Comparison of ENCODE assay signal across 8 cellular contexts in the genomic region with DNA sequence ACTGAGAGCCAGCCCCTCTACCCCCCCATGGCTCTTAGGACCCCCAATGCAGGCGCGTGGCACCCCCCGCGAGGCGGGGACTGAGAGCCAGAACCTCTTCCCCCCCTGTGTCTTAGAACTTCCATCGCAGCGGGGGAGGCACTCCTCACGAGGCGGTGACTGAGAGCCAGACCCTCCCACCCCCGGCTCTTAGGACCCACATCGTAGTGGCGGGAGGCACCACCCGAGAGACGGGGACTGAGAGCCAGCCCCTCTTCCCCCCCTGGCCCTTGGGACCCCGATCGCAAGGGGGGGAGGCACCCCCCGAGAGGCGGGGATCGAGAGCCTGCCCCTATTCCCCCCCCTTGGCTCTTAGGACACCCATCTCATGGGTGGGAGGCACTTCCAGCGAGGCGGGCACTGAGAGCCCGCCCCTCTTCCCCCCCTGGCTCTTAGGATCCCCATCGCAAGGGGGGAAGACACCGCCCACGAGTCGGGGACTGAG. TPM values are rescaled to one million over a fixed set of nuclear protein-coding genes. Genes with fewer than 3 reads are reported as not detected.
DNase-seq lines count a peak whose midpoint lies in the region; ATAC-seq, FAIRE-seq and TF ChIP-seq lines count a peak whose summit lies in the region.

No MANE protein-coding gene starts in this region.

- H3K27ac ChIP-seq in CD4-positive, CD25-positive, alpha-beta regulatory T cell (ENCODE audit: insufficient read depth, low read length, poor library complexity, severe bottlenecking): no peak overlapping the region
- H3K27ac ChIP-seq in SU-DHL-6 (ENCODE audit: low read depth, low read length): peak overlapping the region; percentile 82
- H3K27ac ChIP-seq in heart left ventricle: no peak overlapping the region
- H3K27ac ChIP-seq in small intestine (ENCODE audit: low read depth in 1 of 2, low read length in 1 of 2): no peak overlapping the region

- DNase-seq in CD4-positive, CD25-positive, alpha-beta regulatory T cell: no peak
- no peak for DNase-seq in heart left ventricle
- DNase-seq in skeletal muscle cell (ENCODE audit: low read depth): no peak
- DNase-seq in small intestine: no peak

- no peaks in the 10 kb centered on the region for H3K36me3 ChIP-seq in CD4-positive, CD25-positive, alpha-beta regulatory T cell (ENCODE audit: control insufficient read depth, insufficient read depth, low read length)
- H3K36me3 ChIP-seq in SU-DHL-6 (ENCODE audit: low read length) (no peaks in the 10 kb centered on the region), heart left ventricle (no peaks in the 10 kb centered on the region), small intestine (ENCODE audit: control insufficient read depth in 2 of 2, insufficient read depth in 2 of 2, low read length in 2 of 2) (no peaks in the 10 kb centered on the region)

- peaks cover 4% of the 10 kb centered on the region for H3K27me3 ChIP-seq in CD4-positive, CD25-positive, alpha-beta regulatory T cell (ENCODE audit: control insufficient read depth, insufficient read depth, low read length)
- H3K27me3 ChIP-seq in SU-DHL-6 (ENCODE audit: low read length): no peaks in the 10 kb centered on the region
- peaks cover 2 to 50% (median 22%) of the 10 kb centered on the region in 9 donors for H3K27me3 ChIP-seq in heart left ventricle
- peaks cover 0 to 8% of the 10 kb centered on the region in 2 donors for H3K27me3 ChIP-seq in small intestine (ENCODE audit: control insufficient read depth in 2 of 2, insufficient read depth in 2 of 2, low read length in 2 of 2)

- H3K9me2 ChIP-seq in SU-DHL-6 (replicated peaks; ENCODE audit: insufficient read depth, low read length): no peaks in the 10 kb centered on the region

- TF ChIP-seq POLR2A in heart left ventricle (IDR thresholded peaks at IDR 0.05) (no peak), GM18505 (IDR thresholded peaks at IDR 0.05; ENCODE audit: borderline replicate concordance, extremely low read depth, insufficient read depth, insufficient read length) (no peak)

- peak overlapping the region; percentile 66 for H3K4me2 ChIP-seq in SU-DHL-6 (ENCODE audit: low read depth, low read length, poor library complexity, severe bottlenecking)

- no peak overlapping the region for H3K4me3 ChIP-seq in CD4-positive, CD25-positive, alpha-beta regulatory T cell (ENCODE audit: low read depth, low read length)
- peak overlapping the region; percentile 49 for H3K4me3 ChIP-seq in SU-DHL-6 (ENCODE audit: insufficient read depth, low read length, poor library complexity, severe bottlenecking)
- H3K4me3 ChIP-seq in heart left ventricle: peak overlapping the region in 7 of 12 donors; percentile 7 to 45 (median 34)
- peak overlapping the region; percentile 43 for H3K4me3 ChIP-seq in skeletal muscle cell (ENCODE audit: low read depth, low read length)
- H3K4me3 ChIP-seq in small intestine (ENCODE audit: low read depth in 1 of 2, low read length in 2 of 2): peak overlapping the region in 1 of 2 donors; percentile 54

- H3K9ac ChIP-seq in SU-DHL-6 (ENCODE audit: low read length): peak overlapping the region; percentile 86

- H4K20me1 ChIP-seq in SU-DHL-6 (ENCODE audit: low read depth, low read length): no peaks in the 10 kb centered on the region

- H3K36me3 Mint-ChIP-seq in CD4-positive, CD25-positive, alpha-beta regulatory T cell: no peaks in the 10 kb centered on the region

- intact Hi-C loops in heart left ventricle (cut with DNase I): loop anchor here in 2 of 10 donors (5.0 to 10.0 kb wide), 3 partner anchors 116 to 156 kb away; no protein-coding TSS in a partner anchor

- H3K9me3 Mint-ChIP-seq in CD4-positive, CD25-positive, alpha-beta regulatory T cell: no peaks in the 10 kb centered on the region

- no peak for FAIRE-seq in small intestine (lab: Jason Lieb, UNC)

- whole genome bisulfite sequencing in heart left ventricle, 4 donors: 10 to 31% (median 18%) methylated on average over 6 to 26 of the region's 26 CpGs
- 8 to 36% (median 21%) methylated on average over 25 to 26 of the region's 26 CpGs for WGBS in small intestine, 3 donors

- H3K79me2 ChIP-seq in SU-DHL-6 (ENCODE audit: insufficient read depth, low read length): no peaks in the 10 kb centered on the region

- H3K27ac Mint-ChIP-seq in CD4-positive, CD25-positive, alpha-beta regulatory T cell: no peak overlapping the region

- peaks cover 28% of the 10 kb centered on the region for H3K4me1 ChIP-seq in CD4-positive, CD25-positive, alpha-beta regulatory T cell (ENCODE audit: control insufficient read depth, insufficient read depth, low read length, poor library complexity, severe bottlenecking)
- peaks cover 0 to 27% (median 12%) of the 10 kb centered on the region in 12 donors for H3K4me1 ChIP-seq in heart left ventricle
- peaks cover 0 to 8% of the 10 kb centered on the region in 2 donors for H3K4me1 ChIP-seq in small intestine (ENCODE audit: control insufficient read depth in 2 of 2, insufficient read depth in 1 of 2, low read depth in 1 of 2, low read length in 1 of 2)

- H2AFZ ChIP-seq in SU-DHL-6 (ENCODE audit: low read depth, low read length, severe bottlenecking): peak overlapping the region; percentile 29

- TF ChIP-seq CTCF in SU-DHL-6 (IDR thresholded peaks at IDR 0.05; ENCODE audit: insufficient read depth, low read length, poor library complexity, severe bottlenecking) (no peak), heart left ventricle (IDR thresholded peaks at IDR 0.05) (no peak)

- peaks cover 20% of the 10 kb centered on the region for H3K27me3 Mint-ChIP-seq in CD4-positive, CD25-positive, alpha-beta regulatory T cell

- ATAC-seq in CD4-positive, CD25-positive, alpha-beta regulatory T cell (ENCODE audit: low read depth in 2 of 2): peak in 1 of 2 donors; percentile 43
- peak; percentile 33 for ATAC-seq in HG03045 (IDR thresholded peaks at IDR 0.05; ENCODE audit: unreplicated experiment)
- ATAC-seq in heart left ventricle: peak in 3 of 4 donors; percentile 32 to 42 (median 34)
- ATAC-seq in GM18505 (IDR thresholded peaks at IDR 0.05; ENCODE audit: unreplicated experiment): no peak
- ATAC-seq in HG03442 (IDR thresholded peaks at IDR 0.05; ENCODE audit: unreplicated experiment): no peak

- H3K4me3 Mint-ChIP-seq in CD4-positive, CD25-positive, alpha-beta regulatory T cell: peak overlapping the region; percentile 75 to 90 (median 80)

- no peaks in the 10 kb centered on the region for H3K9me3 ChIP-seq in CD4-positive, CD25-positive, alpha-beta regulatory T cell (ENCODE audit: control insufficient read depth in 2 of 2, low read length in 2 of 2)
- H3K9me3 ChIP-seq in SU-DHL-6 (ENCODE audit: insufficient read depth, low read length) (no peaks in the 10 kb centered on the region), heart left ventricle (no peaks in the 10 kb centered on the region), small intestine (ENCODE audit: control insufficient read depth, low read depth) (no peaks in the 10 kb centered on the region)

- peaks cover 6% of the 10 kb centered on the region; the same call in 1 of the 2 replicates for H3F3A ChIP-seq in SU-DHL-6 (ENCODE audit: insufficient read depth)

- H3K4me1 Mint-ChIP-seq in CD4-positive, CD25-positive, alpha-beta regulatory T cell: peaks cover 0 to 10% (median 3%) of the 10 kb centered on the region in 4 donors

RNA-seq across cellular contexts. Expression of gene DDX11, which starts 44.7 kb away (rescaled TPM):
- 135 TPM for total RNA-seq in CD4-positive, CD25-positive, alpha-beta regulatory T cell
- polyA plus RNA-seq in CD4-positive, CD25-positive, alpha-beta regulatory T cell: 10 to 100 TPM in 1 of 4 donors, 1 to 10 TPM in 3; 3.1 to 12.7 (median 8.4) TPM
- total RNA-seq in heart left ventricle: 10 to 100 TPM in 1 of 9 donors, 1 to 10 TPM in 8; 2.3 to 15.1 (median 6.9) TPM
- polyA plus RNA-seq in heart left ventricle (1 to 10 TPM; 6.4 to 8.0 TPM), small intestine (10 to 100 TPM in 2 of 3 donors, 1 to 10 TPM in 1; 7.3 to 19.0 (median 15.9) TPM)

Comparison
In these comparisons a context has a peak if more than half of its experiments do, and no peak if none do; other contexts are left out.
1. ATAC-seq: peak in HG03045 (single experiment) and heart left ventricle (3 of 4); none in GM18505 (single experiment) and HG03442 (single experiment).